In the genomic region with DNA sequence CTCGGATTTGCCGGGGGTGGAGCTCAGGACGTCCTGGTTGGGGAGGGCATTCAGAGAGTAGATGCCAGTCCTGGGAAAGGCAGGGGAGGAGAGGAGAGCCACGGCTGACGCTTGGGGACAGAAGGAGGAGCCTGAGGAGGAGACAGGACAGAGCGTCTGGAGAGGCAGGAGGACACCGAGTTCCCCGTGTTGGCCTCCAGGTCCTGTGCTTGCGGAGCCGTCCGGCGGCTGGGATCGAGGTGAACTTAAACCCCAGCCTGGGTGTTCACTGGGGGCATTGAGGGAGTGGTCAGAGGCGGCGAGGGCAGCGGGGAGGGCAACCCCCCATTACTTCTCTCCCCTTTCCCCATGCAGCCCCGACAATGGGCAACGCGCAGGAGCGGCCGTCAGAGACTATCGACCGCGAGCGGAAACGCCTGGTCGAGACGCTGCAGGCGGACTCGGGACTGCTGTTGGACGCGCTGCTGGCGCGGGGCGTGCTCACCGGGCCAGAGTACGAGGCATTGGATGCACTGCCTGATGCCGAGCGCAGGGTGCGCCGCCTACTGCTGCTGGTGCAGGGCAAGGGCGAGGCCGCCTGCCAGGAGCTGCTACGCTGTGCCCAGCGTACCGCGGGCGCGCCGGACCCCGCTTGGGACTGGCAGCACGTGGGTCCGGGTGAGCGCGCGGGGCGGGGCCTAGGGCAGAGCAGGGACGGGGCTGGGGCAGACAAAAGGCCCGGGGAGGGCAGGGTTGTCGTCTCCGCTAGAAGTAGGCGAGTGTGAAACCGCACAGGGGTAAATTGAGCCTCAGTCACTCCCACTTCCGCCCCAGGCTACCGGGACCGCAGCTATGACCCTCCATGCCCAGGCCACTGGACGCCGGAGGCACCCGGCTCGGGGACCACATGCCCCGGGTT, we compare ENCODE assay signal across 8 cellular contexts. TPM values are rescaled to one million over a fixed set of nuclear protein-coding genes. Genes with fewer than 3 reads are reported as not detected.
DNase-seq lines count a peak whose midpoint lies in the region; ATAC-seq, FAIRE-seq and TF ChIP-seq lines count a peak whose summit lies in the region.

No MANE protein-coding gene starts in this region.

- intact Hi-C loops in uterus (cut with DNase I; ENCODE audit: low total_unique reads): no loop called here

- ATAC-seq in GM18907 (IDR thresholded peaks at IDR 0.05; ENCODE audit: unreplicated experiment): peak; percentile 45
- ATAC-seq in activated naive CD4-positive, alpha-beta T cell treated with anti-CD3 and anti-CD28 coated beads, Interleukin-2, amount 50 U/mL, for 72 hours: peak; percentile 65 to 75

- H3K27me3 ChIP-seq in BJ (ENCODE audit: control insufficient read depth, insufficient read depth, low read length): no peaks in the 10 kb centered on the region
- H3K27me3 ChIP-seq in HUES48 (ENCODE audit: control insufficient read depth, insufficient read depth, low read length): peaks cover 83% of the 10 kb centered on the region
- no peaks in the 10 kb centered on the region for H3K27me3 ChIP-seq in Peyer's patch
- no peaks in the 10 kb centered on the region for H3K27me3 ChIP-seq in uterus

- H3K9ac ChIP-seq in HUES48 (ENCODE audit: low read depth, low read length): no peak overlapping the region

- peak; percentile 84 to 89 for TF ChIP-seq POLR2A in Peyer's patch (IDR thresholded peaks at IDR 0.05)
- TF ChIP-seq POLR2A in uterus (IDR thresholded peaks at IDR 0.05): peak; percentile 56

- H3K27ac ChIP-seq in HUES48 (ENCODE audit: low read depth, low read length) (no peak overlapping the region), Peyer's patch (peak overlapping the region; percentile 64 to 96 (median 86)), uterus (peak overlapping the region; percentile 73 to 74)

- H3K4me3 ChIP-seq in BJ (ENCODE audit: low read depth, low read length): peak overlapping the region; percentile 48
- H3K4me3 ChIP-seq in HUES48 (ENCODE audit: low read depth, low read length): peak overlapping the region; percentile 60
- H3K4me3 ChIP-seq in Peyer's patch: peak overlapping the region; percentile 34 to 56 (median 52)
- H3K4me3 ChIP-seq in uterus: peak overlapping the region; percentile 31 to 37

- no peaks in the 10 kb centered on the region for H3K9me3 Mint-ChIP-seq in activated naive CD4-positive, alpha-beta T cell treated with anti-CD3 and anti-CD28 coated beads, Interleukin-2, amount 50 U/mL, for 72 hours
- H3K9me3 Mint-ChIP-seq in neural crest cell: no peaks in the 10 kb centered on the region

- CTCF ChIA-PET in BJ (lab: Yijun Ruan, JAX): interaction anchor here (1.0 to 4.5 kb wide), 6 partner anchors 9 to 177 kb away, joined by 3 to 36 read pairs (median 8); a partner anchor contains a TSS

- POLR2A ChIA-PET in BJ (lab: Charles Lee): interaction anchor here (0.6 kb wide), 2 partner anchors 17 to 53 kb away, joined by 3 read pairs; a partner anchor contains a TSS

- H3K4me3 Mint-ChIP-seq in neural crest cell: peak overlapping the region; percentile 87

- FAIRE-seq in frontal cortex (lab: Jason Lieb, UNC): no peak

- DNase-seq in BJ (ENCODE audit: low read depth) (no peak), Peyer's patch (peak; percentile 62 to 95 (median 94)), frontal cortex (ENCODE audit: low spot score in 2 of 2) (peak; percentile 82 to 84), neural crest cell (ENCODE audit: low read depth, low spot score) (peak; percentile 65), uterus (peak; percentile 70 to 76)
- peak in 1 of 2 donors; percentile 67 for DNase-seq in activated naive CD4-positive, alpha-beta T cell treated with anti-CD3 and anti-CD28 coated beads, Interleukin-2, amount 50 U/mL, for 72 hours (ENCODE audit: low spot score in 2 of 2)

- TF ChIP-seq CTCF in BJ (IDR thresholded peaks at IDR 0.05; ENCODE audit: insufficient read depth, low read depth, low read length) (peak; percentile 46), Peyer's patch (IDR thresholded peaks at IDR 0.05) (peak in 3 of 6 experiments; percentile 41 to 55 (median 46)), neural crest cell (conservative IDR thresholded peaks at IDR 0.05) (no peak), uterus (IDR thresholded peaks at IDR 0.05) (peak; percentile 20 to 43 (median 36))

- peaks cover 0 to 47% of the 10 kb centered on the region in 2 donors for H3K36me3 Mint-ChIP-seq in activated naive CD4-positive, alpha-beta T cell treated with anti-CD3 and anti-CD28 coated beads, Interleukin-2, amount 50 U/mL, for 72 hours
- H3K36me3 Mint-ChIP-seq in neural crest cell (ENCODE audit: low read depth): peaks cover 2% of the 10 kb centered on the region

- H3K9me3 ChIP-seq in HUES48 (ENCODE audit: control insufficient read depth, insufficient read depth, low read length): no peaks in the 10 kb centered on the region
- H3K9me3 ChIP-seq in Peyer's patch: no peaks in the 10 kb centered on the region
- H3K9me3 ChIP-seq in uterus: no peaks in the 10 kb centered on the region

- H3K36me3 ChIP-seq in BJ (ENCODE audit: control insufficient read depth, insufficient read depth, low read length) (no peaks in the 10 kb centered on the region), HUES48 (ENCODE audit: control insufficient read depth, insufficient read depth, low read length) (no peaks in the 10 kb centered on the region), Peyer's patch (no peaks in the 10 kb centered on the region), uterus (no peaks in the 10 kb centered on the region)

- peak overlapping the region in 1 of 2 donors; percentile 70 for H3K27ac Mint-ChIP-seq in activated naive CD4-positive, alpha-beta T cell treated with anti-CD3 and anti-CD28 coated beads, Interleukin-2, amount 50 U/mL, for 72 hours
- H3K27ac Mint-ChIP-seq in neural crest cell (ENCODE audit: unreplicated experiment): no peak overlapping the region

- H3K4me1 ChIP-seq in HUES48 (ENCODE audit: control insufficient read depth, insufficient read depth, low read length): peaks cover 23% of the 10 kb centered on the region
- H3K4me1 ChIP-seq in Peyer's patch: peaks cover 8 to 58% (median 36%) of the 10 kb centered on the region in 4 donors
- peaks cover 0 to 8% of the 10 kb centered on the region in 2 donors for H3K4me1 ChIP-seq in uterus

- H3K27me3 Mint-ChIP-seq in neural crest cell (ENCODE audit: low read depth): peaks cover 68% of the 10 kb centered on the region

- peaks cover 37% of the 10 kb centered on the region for H3K4me1 Mint-ChIP-seq in neural crest cell

RNA-seq across cellular contexts. Expression of a gene that starts 3.7 kb away (rescaled TPM):
- polyA plus RNA-seq in BJ (2011; rRNA removed): 12.7 and 14.7 TPM in 2 replicates
- polyA minus RNA-seq in BJ (2011; rRNA and poly(A)+ RNA removed): 3.2 and 4.7 TPM in 2 replicates
- total RNA-seq in Peyer's patch (10 to 100 TPM; 24.4 to 65.2 (median 34.1) TPM), frontal cortex (3.7 TPM), neural crest cell (4.5 and 5.8 TPM in 2 replicates), uterus (10 to 100 TPM in 2 of 4 donors, 1 to 10 TPM in 2; 3.3 to 29.7 (median 17.0) TPM)
- 10 to 100 TPM in 1 of 2 donors, 1 to 10 TPM in 1; 9.2 to 43.4 TPM for total RNA-seq in activated naive CD4-positive, alpha-beta T cell treated with anti-CD3 and anti-CD28 coated beads, Interleukin-2, amount 50 U/mL, for 72 hours

RNA-seq across cellular contexts. Expression of a gene that starts 9.5 kb away (rescaled TPM):
- polyA plus RNA-seq in BJ (2011; rRNA removed): 3.2 and 4.1 TPM in 2 replicates
- 2.4 and 3.9 TPM in 2 replicates for polyA minus RNA-seq in BJ (2011; rRNA and poly(A)+ RNA removed)
- total RNA-seq in Peyer's patch: 100 to 1,000 TPM in 1 of 4 donors, 10 to 100 TPM in 3; 15.6 to 140 (median 69.8) TPM
- total RNA-seq in activated naive CD4-positive, alpha-beta T cell treated with anti-CD3 and anti-CD28 coated beads, Interleukin-2, amount 50 U/mL, for 72 hours: 10 to 100 TPM; 26.0 to 58.8 TPM
- total RNA-seq in frontal cortex: 3.7 TPM
- 1.3 TPM in 1 of 2 replicates, not detected in the other for total RNA-seq in neural crest cell
- total RNA-seq in uterus: 10 to 100 TPM in 3 of 4 donors, not detected in 1; 11.3 to 51.9 (median 42.3) TPM

RNA-seq across cellular contexts. Expression of a gene that starts 9.7 kb away (rescaled TPM):
- 8.7 and 13.1 TPM in 2 replicates for polyA plus RNA-seq in BJ (2011; rRNA removed)
- polyA minus RNA-seq in BJ (2011; rRNA and poly(A)+ RNA removed): 6.8 and 8.2 TPM in 2 replicates
- total RNA-seq in Peyer's patch: 10 to 100 TPM; 20.8 to 57.8 (median 42.3) TPM
- total RNA-seq in activated naive CD4-positive, alpha-beta T cell treated with anti-CD3 and anti-CD28 coated beads, Interleukin-2, amount 50 U/mL, for 72 hours: 10 to 100 TPM; 26.3 to 63.5 TPM
- total RNA-seq in frontal cortex: 52.2 TPM
- total RNA-seq in neural crest cell: 90.9 and 97.7 TPM in 2 replicates
- total RNA-seq in uterus: 10 to 100 TPM; 10.9 to 35.4 (median 20.5) TPM

RNA-seq across cellular contexts. Expression of a gene that starts 14.3 kb away (rescaled TPM):
- polyA plus RNA-seq in BJ (2011; rRNA removed): 4.1 and 5.7 TPM in 2 replicates
- 1.1 and 1.4 TPM in 2 replicates for polyA minus RNA-seq in BJ (2011; rRNA and poly(A)+ RNA removed)
- total RNA-seq in Peyer's patch (10 to 100 TPM; 19.6 to 57.1 (median 35.1) TPM), frontal cortex (0.82 TPM), neural crest cell (0.44 TPM in 1 of 2 replicates, not detected in the other), uterus (10 to 100 TPM in 2 of 4 donors, 1 to 10 TPM in 1, not detected in 1; 2.6 to 47.4 (median 14.1) TPM)
- 10 to 100 TPM; 27.9 to 38.7 TPM for total RNA-seq in activated naive CD4-positive, alpha-beta T cell treated with anti-CD3 and anti-CD28 coated beads, Interleukin-2, amount 50 U/mL, for 72 hours

RNA-seq across cellular contexts. Expression of a gene that starts 14.3 kb away (rescaled TPM):
- 11.1 and 18.6 TPM in 2 replicates for polyA plus RNA-seq in BJ (2011; rRNA removed)
- polyA minus RNA-seq in BJ (2011; rRNA and poly(A)+ RNA removed): 3.7 and 6.2 TPM in 2 replicates
- total RNA-seq in Peyer's patch: 10 to 100 TPM; 23.5 to 52.0 (median 32.0) TPM
- 10 to 100 TPM; 15.7 to 43.5 TPM for total RNA-seq in activated naive CD4-positive, alpha-beta T cell treated with anti-CD3 and anti-CD28 coated beads, Interleukin-2, amount 50 U/mL, for 72 hours
- total RNA-seq in frontal cortex: 0.82 TPM
- 0.68 and 0.70 TPM in 2 replicates for total RNA-seq in neural crest cell
- 10 to 100 TPM in 2 of 4 donors, 1 to 10 TPM in 2; 2.6 to 21.0 (median 10.6) TPM for total RNA-seq in uterus
